In genomic region chr2:30147715-30148611, GRCh38 we compare ENCODE assay signal across 1 cellular context.
TF ChIP-seq lines count a peak whose summit lies in the region.

No MANE protein-coding gene starts in this region.

TF ChIP-seq in K562, 482 proteins besides CTCF, POLR2A, EP300 and RAD21 (continued from another document and continues in another):
- TF ChIP-seq CTCFL (IDR thresholded peaks at IDR 0.05; ENCODE audit: borderline replicate concordance, insufficient read depth, low read depth, low read length, poor library complexity, severe bottlenecking) (no peak), SNRNP70 (optimal IDR thresholded peaks at IDR 0.05; ENCODE audit: low read depth, low read length) (no peak), CHD7 (IDR thresholded peaks at IDR 0.05; ENCODE audit: low read depth, low read length) (no peak), NFXL1 (CRISPR knock-in tag; IDR thresholded peaks at IDR 0.05) (no peak), RBM15 (IDR thresholded peaks at IDR 0.05; ENCODE audit: insufficient read depth, low read length) (no peak), TCF3 (CRISPR knock-in tag; IDR thresholded peaks at IDR 0.05) (no peak), UBTF (IDR thresholded peaks at IDR 0.05; ENCODE audit: borderline replicate concordance in 1 of 2, low read depth in 2 of 2, low read length in 2 of 2) (0 out of 4 replicates have a peak, but pooled peaks of 1 of the 2 experiments have one; percentile 18), NR2F6 (CRISPR knock-in tag; IDR thresholded peaks at IDR 0.05) (no peak), ZNF740 (CRISPR knock-in tag; IDR thresholded peaks at IDR 0.05) (no peak), ZNF740 (tag; IDR thresholded peaks at IDR 0.05) (no peak), MGA (IDR thresholded peaks at IDR 0.05) (no peak), PCBP1 (IDR thresholded peaks at IDR 0.05; ENCODE audit: low read depth, low read length, poor library complexity, severe bottlenecking) (no peak), NUFIP1 (IDR thresholded peaks at IDR 0.05; ENCODE audit: partially characterized antibody) (no peak), MAFG (tag; conservative IDR thresholded peaks at IDR 0.05) (no peak), ZKSCAN1 (IDR thresholded peaks at IDR 0.05; ENCODE audit: low read depth, low read length) (no peak), ARID2 (IDR thresholded peaks at IDR 0.05) (no peak), FOXJ3 (CRISPR knock-in tag; IDR thresholded peaks at IDR 0.05) (no peak), SMAD4 (CRISPR knock-in tag; conservative IDR thresholded peaks at IDR 0.05) (no peak), PTBP1 (IDR thresholded peaks at IDR 0.05; ENCODE audit: low read depth, low read length) (no peak), ZNF197 (CRISPR knock-in tag; IDR thresholded peaks at IDR 0.05; ENCODE audit: low read depth) (no peak), ATF3 (IDR thresholded peaks at IDR 0.05) (no peak), ATF3 (CRISPR knock-in tag; conservative IDR thresholded peaks at IDR 0.05) (no peak), CXXC5 (CRISPR knock-in tag; IDR thresholded peaks at IDR 0.05) (peak; percentile 33; the same call in 1 of the 2 replicates)
